27 cellular contexts compared by ENCODE assay signal in the genomic region with DNA sequence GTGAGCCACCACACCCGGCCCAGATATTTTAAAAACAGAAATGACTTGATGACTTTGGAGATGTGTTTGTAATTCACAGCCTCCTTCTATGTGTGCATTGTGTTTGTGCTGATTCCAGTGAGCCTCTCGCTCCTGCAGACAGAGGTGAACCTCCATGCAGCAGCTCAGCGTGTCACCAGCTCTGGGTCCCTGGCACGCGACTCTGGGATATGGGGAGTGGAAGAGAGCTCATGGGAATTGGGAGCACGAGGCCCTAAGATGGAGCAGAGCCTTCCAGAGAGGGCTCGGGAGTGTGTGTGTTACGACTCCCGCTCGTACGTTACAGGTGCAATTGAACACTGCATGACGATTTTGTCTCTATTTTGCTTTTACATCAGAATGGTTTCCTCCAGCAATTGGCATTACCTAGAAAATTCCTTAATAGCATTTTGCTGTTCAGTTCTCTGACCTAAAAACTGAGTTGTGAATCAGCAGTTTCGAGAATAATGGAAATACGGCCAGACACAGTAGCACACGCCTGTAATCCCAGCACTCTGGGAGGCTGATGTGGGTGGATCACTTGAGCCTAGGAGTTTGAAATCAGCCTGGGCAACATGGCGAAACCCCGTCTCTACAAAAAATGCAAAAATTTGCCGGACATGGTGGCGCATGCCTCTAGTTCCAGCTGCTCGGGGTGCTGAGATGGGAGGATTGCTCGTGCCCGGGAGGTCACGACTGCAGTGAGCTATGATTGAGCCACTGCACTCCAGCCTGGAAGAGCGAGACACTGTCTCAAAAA.
"Had no signal": no experiment of that assay in that cellular context is flagged by ENCODE, and none has a peak within 500 bp of the region (broad histone marks: within the 10 kb centered on the region; RNA-seq: fewer than 3 reads in every experiment).

No MANE protein-coding gene starts in this region.

- H3K36me3 ChIP-seq: gastrocnemius medialis, tibial nerve had no signal

- H3K27me3 Mint-ChIP-seq: activated naive CD4-positive, alpha-beta T cell treated with anti-CD3 and anti-CD28 coated beads, Interleukin-2, amount 10 ng/mL, durations not matched to agents 7 days and 5 days; activated naive CD8-positive, alpha-beta T cell treated with anti-CD3 and anti-CD28 coated beads, Interleukin-2, amount 10 ng/mL, durations not matched to agents 7 days and 5 days; dendritic cell treated with granulocyte-macrophage colony-stimulating factor and Interleukin-4, amounts not matched to agents 40 ng/mL and 50 ng/mL, for 4 days; naive B cell had no signal

- H3K4me3 Mint-ChIP-seq: activated naive CD4-positive, alpha-beta T cell treated with anti-CD3 and anti-CD28 coated beads, Interleukin-2, amount 10 ng/mL, durations not matched to agents 7 days and 5 days; activated naive CD8-positive, alpha-beta T cell treated with anti-CD3 and anti-CD28 coated beads, Interleukin-2, amount 10 ng/mL, durations not matched to agents 7 days and 5 days; dendritic cell treated with granulocyte-macrophage colony-stimulating factor and Interleukin-4, amounts not matched to agents 40 ng/mL and 50 ng/mL, for 4 days; mesothelial cell of epicardium; naive B cell; neural crest cell; T-helper 1 cell treated with Interleukin-12 subunit alpha and Interleukin-12 subunit beta and Interleukin-4 antibody, amounts not matched to agents 30 μg/mL and 1 μg/mL, for 36 hours had no signal

- ATAC-seq: gastrocnemius medialis, left colon, right cardiac atrium had no signal

- H3K9me3 Mint-ChIP-seq: activated naive CD4-positive, alpha-beta T cell treated with anti-CD3 and anti-CD28 coated beads, Interleukin-2, amount 10 ng/mL, durations not matched to agents 7 days and 5 days; activated naive CD8-positive, alpha-beta T cell treated with anti-CD3 and anti-CD28 coated beads, Interleukin-2, amount 10 ng/mL, durations not matched to agents 7 days and 5 days; dendritic cell treated with granulocyte-macrophage colony-stimulating factor and Interleukin-4, amounts not matched to agents 40 ng/mL and 50 ng/mL, for 4 days; mesothelial cell of epicardium; naive B cell; neural crest cell; T-helper 1 cell treated with Interleukin-12 subunit alpha and Interleukin-12 subunit beta and Interleukin-4 antibody, amounts not matched to agents 30 μg/mL and 1 μg/mL, for 36 hours had no signal

- H3K27ac ChIP-seq: epithelial cell of prostate, gastrocnemius medialis, parathyroid adenoma had no signal

- H3K4me3 ChIP-seq: gastrocnemius medialis, tibial nerve had no signal

- H3K27me3 ChIP-seq: gastrocnemius medialis, tibial nerve had no signal

- FAIRE-seq: keratinocyte had no signal

- H3K9ac ChIP-seq: parathyroid adenoma had no signal

- H2AFZ ChIP-seq: parathyroid adenoma had no signal

- H3K9me3 ChIP-seq: gastrocnemius medialis, tibial nerve had no signal

- H3K4me1 ChIP-seq: parathyroid adenoma had no signal

- H3K27ac Mint-ChIP-seq: activated naive CD4-positive, alpha-beta T cell treated with anti-CD3 and anti-CD28 coated beads, Interleukin-2, amount 10 ng/mL, durations not matched to agents 7 days and 5 days; activated naive CD8-positive, alpha-beta T cell treated with anti-CD3 and anti-CD28 coated beads, Interleukin-2, amount 10 ng/mL, durations not matched to agents 7 days and 5 days; dendritic cell treated with granulocyte-macrophage colony-stimulating factor and Interleukin-4, amounts not matched to agents 40 ng/mL and 50 ng/mL, for 4 days; mesothelial cell of epicardium; T-helper 1 cell treated with Interleukin-12 subunit alpha and Interleukin-12 subunit beta and Interleukin-4 antibody, amounts not matched to agents 30 μg/mL and 1 μg/mL, for 36 hours had no signal

- DNase-seq: activated CD4-positive, alpha-beta T cell treated with anti-CD3 and anti-CD28 coated beads for 4 hours; activated CD4-positive, alpha-beta T cell treated with anti-CD3 and anti-CD28 coated beads, Interleukin-2, amount 50 U/mL, for 4 hours; activated CD8-positive, alpha-beta memory T cell treated with anti-CD3 and anti-CD28 coated beads for 24 hours; activated gamma-delta T cell; activated naive CD4-positive, alpha-beta T cell treated with anti-CD3 and anti-CD28 coated beads, Interleukin-2, amount 10 ng/mL, durations not matched to agents 7 days and 5 days; activated naive CD8-positive, alpha-beta T cell treated with anti-CD3 and anti-CD28 coated beads, Interleukin-2, amount 10 ng/mL, durations not matched to agents 7 days and 5 days; activated T-cell treated with anti-CD3 and anti-CD28 coated beads, Interleukin-2, amount 50 U/mL, for 1 hour; amniotic stem cell; central memory CD4-positive, alpha-beta T cell; gastrocnemius medialis; hippocampal formation; left colon; naive B cell; occipital lobe; right cardiac atrium; stimulated activated CD4-positive, alpha-beta T cell treated with anti-CD3 and anti-CD28 coated beads, Interleukin-2, amount 100 ng/mL, for 48 hours; stimulated activated naive CD4-positive, alpha-beta T cell treated with Interleukin-2 at 50 U/mL for 16 hours; SW 1271; T1000 had no signal

- H3K36me3 Mint-ChIP-seq: activated naive CD4-positive, alpha-beta T cell treated with anti-CD3 and anti-CD28 coated beads, Interleukin-2, amount 10 ng/mL, durations not matched to agents 7 days and 5 days; activated naive CD8-positive, alpha-beta T cell treated with anti-CD3 and anti-CD28 coated beads, Interleukin-2, amount 10 ng/mL, durations not matched to agents 7 days and 5 days; naive B cell had no signal
